8 cellular contexts compared by ENCODE assay signal in genomic region chr20:431012-431904, GRCh38. TPM values are rescaled to one million over a fixed set of nuclear protein-coding genes. Genes with fewer than 3 reads are reported as not detected.
DNase-seq lines count a peak whose midpoint lies in the region; ATAC-seq and TF ChIP-seq lines count a peak whose summit lies in the region.

No MANE protein-coding gene starts in this region.

- H3T11ph ChIP-seq in H9 (ENCODE audit: low read length), result no peak overlapping the region

- H3K14ac ChIP-seq in H9 (ENCODE audit: insufficient read depth, low read length), result no peak overlapping the region

- DNase-seq in AG20443 (ENCODE audit: low spot score) (peak; percentile 59), H9 (peak; percentile 81), NCI-H460 (ENCODE audit: extremely low read depth, low read depth) (peak; percentile 91), fibroblast of lung (ENCODE audit: low read depth in 2 of 2) (peak; percentile 67 to 77)
- peak; percentile 45 to 55 for DNase-seq in activated CD4-positive, alpha-beta T cell treated with anti-CD3 and anti-CD28 coated beads, Interleukin-2, amount 50 U/mL, for 48 hours
- no peak for DNase-seq in stimulated activated naive B cell treated with anti-CD40 and anti-IgM and Interleukin-4, amounts not matched to agents 10 μg/mL and 1 μg/mL and 100 μg/mL, for 72 hours
- DNase-seq in effector CD4-positive, alpha-beta T cell, result no peak

- no peak overlapping the region for H4K5ac ChIP-seq in H9 (ENCODE audit: insufficient read length, low read depth, low read length)

- no peak overlapping the region for H4K91ac ChIP-seq in H9 (ENCODE audit: insufficient read length, low read depth, low read length)

- TF ChIP-seq CTCF in H9 (conservative IDR thresholded peaks at IDR 0.05) (peak; percentile 73), fibroblast of lung (conservative IDR thresholded peaks at IDR 0.05 in 1 of 2, IDR thresholded peaks at IDR 0.05 in 1 of 2; ENCODE audit: low read depth in 1 of 2, low read length in 2 of 2) (peak; percentile 50 to 62), nephron (IDR thresholded peaks at IDR 0.05; ENCODE audit: unreplicated experiment in 3 of 3) (peak; percentile 62 to 70 (median 67))

- WGBS in H9 (ENCODE audit: extremely low coverage, insufficient read length, low lambda C conversion rate), result no CpG with 5 or more reads among the region's 17 CpGs

- H2BK120ac ChIP-seq in H9 (ENCODE audit: low read depth, low read length, poor library complexity, severe bottlenecking), result no peak overlapping the region

- H3K9me3 ChIP-seq in H9 (ENCODE audit: control insufficient read depth, low read depth, low read length) (no peaks in the 10 kb centered on the region), fibroblast of lung (ENCODE audit: control insufficient read depth, insufficient read depth, low read depth, low read length) (no peaks in the 10 kb centered on the region)

- no peak overlapping the region for H3K9ac ChIP-seq in H9 (ENCODE audit: extremely low read depth, insufficient read length, low read length)
- H3K9ac ChIP-seq in fibroblast of lung (ENCODE audit: insufficient read depth, low read length), result no peak overlapping the region

- H3K27ac ChIP-seq in H9 (ENCODE audit: insufficient read length, low read depth, low read length) (no peak overlapping the region), fibroblast of lung (ENCODE audit: insufficient read depth, low read length) (no peak overlapping the region)

- H2AK5ac ChIP-seq in H9 (ENCODE audit: insufficient read length, low read length), result no peak overlapping the region

- H3K27ac Mint-ChIP-seq in H9 (peak overlapping the region in 2 of 3 experiments; percentile 72 to 90; a peak in 2 of 7 replicates), nephron (peak overlapping the region; percentile 42 to 65 (median 58))
- no peak overlapping the region for H3K27ac Mint-ChIP-seq in stimulated activated naive B cell treated with anti-CD40 and anti-IgM and Interleukin-4, amounts not matched to agents 10 μg/mL and 1 μg/mL and 100 μg/mL, for 72 hours

- H3K4ac ChIP-seq in H9 (ENCODE audit: low read depth, low read length), result no peak overlapping the region

- H3K4me3 ChIP-seq in fibroblast of lung (replicated peaks in 1 of 4; ENCODE audit: control extremely low read depth in 1 of 4, insufficient read depth in 1 of 4, low read depth in 3 of 4, low read length in 4 of 4), result no peak overlapping the region

- H3K23me2 ChIP-seq in H9 (ENCODE audit: insufficient read length, low read depth, low read length, poor library complexity, severe bottlenecking), result no peaks in the 10 kb centered on the region

- no peak for ATAC-seq in stimulated activated naive B cell treated with anti-CD40 and anti-IgM and Interleukin-4, amounts not matched to agents 10 μg/mL and 1 μg/mL and 100 μg/mL, for 72 hours (replicated peaks)

- no peaks in the 10 kb centered on the region for H4K20me1 ChIP-seq in H9 (ENCODE audit: control insufficient read depth, insufficient read depth, insufficient read length)
- no peaks in the 10 kb centered on the region for H4K20me1 ChIP-seq in fibroblast of lung (ENCODE audit: control insufficient read depth, extremely low read depth, insufficient read depth, low read length)

- H3K79me1 ChIP-seq in H9 (ENCODE audit: insufficient read depth, low read depth, low read length, poor library complexity, severe bottlenecking), result no peaks in the 10 kb centered on the region

- no peak overlapping the region for H2BK12ac ChIP-seq in H9 (ENCODE audit: insufficient read length, low read depth, low read length)

- H3K79me2 ChIP-seq in H9 (ENCODE audit: insufficient read depth, low read length) (no peaks in the 10 kb centered on the region), fibroblast of lung (ENCODE audit: control insufficient read depth, insufficient read depth, low read length) (no peaks in the 10 kb centered on the region)

- H3K18ac ChIP-seq in H9 (ENCODE audit: insufficient read length, low read depth, low read length), result no peak overlapping the region

- peaks cover 3% of the 10 kb centered on the region; the same call in 1 of the 2 replicates for H3K4me1 ChIP-seq in H9 (ENCODE audit: insufficient read depth, low read length)
- no peaks in the 10 kb centered on the region for H3K4me1 ChIP-seq in fibroblast of lung (ENCODE audit: control insufficient read depth, extremely low read depth, insufficient read depth, low read length)

- H3K27me3 Mint-ChIP-seq in H9 (ENCODE audit: low read depth), result peaks cover 31% of the 10 kb centered on the region
- H3K27me3 Mint-ChIP-seq in nephron (ENCODE audit: low read depth), result no peaks in the 10 kb centered on the region
- H3K27me3 Mint-ChIP-seq in stimulated activated naive B cell treated with anti-CD40 and anti-IgM and Interleukin-4, amounts not matched to agents 10 μg/mL and 1 μg/mL and 100 μg/mL, for 72 hours, result no peaks in the 10 kb centered on the region

- H3K4me3 Mint-ChIP-seq in H9 (no peak overlapping the region; a peak in 2 of 5 replicates), nephron (no peak overlapping the region)
- H3K4me3 Mint-ChIP-seq in stimulated activated naive B cell treated with anti-CD40 and anti-IgM and Interleukin-4, amounts not matched to agents 10 μg/mL and 1 μg/mL and 100 μg/mL, for 72 hours, result peak overlapping the region in 1 of 2 donors; percentile 25

- peaks cover 11 to 48% (median 43%) of the 10 kb centered on the region in 3 experiments; a peak in 6 of 7 replicates for H3K36me3 Mint-ChIP-seq in H9 (ENCODE audit: insufficient read depth in 1 of 3, low read depth in 3 of 3)
- peaks cover 35% of the 10 kb centered on the region for H3K36me3 Mint-ChIP-seq in nephron (ENCODE audit: low read depth)
- H3K36me3 Mint-ChIP-seq in stimulated activated naive B cell treated with anti-CD40 and anti-IgM and Interleukin-4, amounts not matched to agents 10 μg/mL and 1 μg/mL and 100 μg/mL, for 72 hours, result peaks cover 42 to 62% of the 10 kb centered on the region in 2 donors

- H3K4me1 Mint-ChIP-seq in H9 (peaks cover 26 to 32% of the 10 kb centered on the region in 2 experiments), nephron (peaks cover 20% of the 10 kb centered on the region)
- peaks cover 22 to 26% of the 10 kb centered on the region in 2 donors for H3K4me1 Mint-ChIP-seq in stimulated activated naive B cell treated with anti-CD40 and anti-IgM and Interleukin-4, amounts not matched to agents 10 μg/mL and 1 μg/mL and 100 μg/mL, for 72 hours

- no peak overlapping the region for H3K4me2 ChIP-seq in H9 (ENCODE audit: insufficient read depth, insufficient read length, low read length)
- no peak overlapping the region for H3K4me2 ChIP-seq in fibroblast of lung (ENCODE audit: extremely low read depth, insufficient read depth, low read length)

- H4K8ac ChIP-seq in H9 (replicated peaks; ENCODE audit: insufficient read length, low read depth, low read length), result no peak overlapping the region

- no peak overlapping the region for H2BK15ac ChIP-seq in H9 (ENCODE audit: low read depth, low read length)

- H3K27me3 ChIP-seq in H9 (ENCODE audit: insufficient read depth, low read length) (peaks cover 5% of the 10 kb centered on the region; the same call in 1 of the 2 replicates), fibroblast of lung (ENCODE audit: control insufficient read depth, insufficient read depth, low read length) (no peaks in the 10 kb centered on the region)

- H3K56ac ChIP-seq in H9 (ENCODE audit: insufficient read length, low read depth, low read length), result no peak overlapping the region

- H3K23ac ChIP-seq in H9 (ENCODE audit: insufficient read length, low read depth, low read length), result no peak overlapping the region

- no peaks in the 10 kb centered on the region for H3K9me3 Mint-ChIP-seq in H9
- H3K9me3 Mint-ChIP-seq in nephron, result no peaks in the 10 kb centered on the region
- H3K9me3 Mint-ChIP-seq in stimulated activated naive B cell treated with anti-CD40 and anti-IgM and Interleukin-4, amounts not matched to agents 10 μg/mL and 1 μg/mL and 100 μg/mL, for 72 hours, result no peaks in the 10 kb centered on the region

- H3K36me3 ChIP-seq in fibroblast of lung (ENCODE audit: control insufficient read depth, insufficient read depth, low read length), result peaks cover 11% of the 10 kb centered on the region

- H2BK20ac ChIP-seq in H9 (ENCODE audit: low read depth, low read length, poor library complexity, severe bottlenecking), result no peak overlapping the region

- H2AFZ ChIP-seq in H9 (ENCODE audit: low read length) (no peak overlapping the region), fibroblast of lung (ENCODE audit: low read length) (no peak overlapping the region)

- no peak overlapping the region for H2BK5ac ChIP-seq in H9 (ENCODE audit: insufficient read length, low read length)

RNA-seq across cellular contexts. Expression of gene RBCK1, which starts 23.2 kb away (rescaled TPM):
- total RNA-seq in H9 (2021), result 46.8 and 50.8 TPM in 2 replicates
- 211 and 227 TPM in 2 replicates for total RNA-seq in NCI-H460 (2014; rRNA removed; shearing (Covaris generic))
- 224 and 242 TPM in 2 replicates for polyA plus RNA-seq in NCI-H460 (2014; cell fraction: nucleus; rRNA removed)
- 81.7 and 89.0 TPM in 2 replicates for total RNA-seq in fibroblast of lung
- polyA plus RNA-seq in fibroblast of lung, result 35.2 and 36.3 TPM in 2 replicates
- 75.4 and 89.7 TPM in 2 replicates for polyA plus RNA-seq in fibroblast of lung (2012)
- polyA minus RNA-seq in fibroblast of lung (ENCODE audit: low replicate concordance), result 155 and 234 TPM in 2 replicates

RNA-seq across cellular contexts. Expression of gene TBC1D20, which starts 31.1 kb away (rescaled TPM):
- total RNA-seq in H9 (2021) (16.8 and 17.9 TPM in 2 replicates), fibroblast of lung (28.8 and 33.9 TPM in 2 replicates)
- total RNA-seq in NCI-H460 (2014; rRNA removed; shearing (Covaris generic)), result 24.6 and 27.5 TPM in 2 replicates
- 26.0 and 28.6 TPM in 2 replicates for polyA plus RNA-seq in NCI-H460 (2014; cell fraction: nucleus; rRNA removed)
- 36.8 and 38.3 TPM in 2 replicates for polyA plus RNA-seq in fibroblast of lung
- 26.4 and 32.0 TPM in 2 replicates for polyA plus RNA-seq in fibroblast of lung (2012)
- polyA minus RNA-seq in fibroblast of lung (ENCODE audit: low replicate concordance), result 85.2 and 108 TPM in 2 replicates

RNA-seq across cellular contexts. Expression of gene TRIB3, which starts 50.7 kb away (rescaled TPM):
- 20.0 and 20.8 TPM in 2 replicates for total RNA-seq in H9 (2021)
- total RNA-seq in NCI-H460 (2014; rRNA removed; shearing (Covaris generic)), result 433 and 534 TPM in 2 replicates
- polyA plus RNA-seq in NCI-H460 (2014; cell fraction: nucleus; rRNA removed), result 226 and 259 TPM in 2 replicates
- 194 and 202 TPM in 2 replicates for total RNA-seq in fibroblast of lung
- 13.3 and 23.4 TPM in 2 replicates for polyA plus RNA-seq in fibroblast of lung
- 13.6 and 26.7 TPM in 2 replicates for polyA plus RNA-seq in fibroblast of lung (2012)
- polyA minus RNA-seq in fibroblast of lung (ENCODE audit: low replicate concordance), result 12.4 and 25.7 TPM in 2 replicates

Comparison
In these comparisons a context has a peak if more than half of its experiments do, and no peak if none do; other contexts are left out.
1. DNase-seq: peak in AG20443 (single experiment), H9 (single experiment), NCI-H460 (single experiment), activated CD4-positive, alpha-beta T cell treated with anti-CD3 and anti-CD28 coated beads, Interleukin-2, amount 50 U/mL, for 48 hours (2 of 2) and fibroblast of lung (2 of 2); none in stimulated activated naive B cell treated with anti-CD40 and anti-IgM and Interleukin-4, amounts not matched to agents 10 μg/mL and 1 μg/mL and 100 μg/mL, for 72 hours (single experiment) and effector CD4-positive, alpha-beta T cell (single experiment).
2. Peak in every context shown above with its lines, with median percentiles within 50 percentile points of each other: CTCF ChIP-seq.